8 cellular contexts compared by ENCODE assay signal in genomic region chr11:34051349-34052035, GRCh38.
A peak's percentile ranks its signal among the peaks of the same experiment; 100 is the strongest.
DNase-seq lines count a peak whose midpoint lies in the region; ATAC-seq, FAIRE-seq and TF ChIP-seq lines count a peak whose summit lies in the region.

Gene CAPRIN1 (plus strand): TSS chr11:34051731. CDS start chr11:34052421, 690 bp downstream.

- in situ Hi-C loops in astrocyte of the cerebellum (cut with HindIII; ENCODE audit: low sequenced_read_pairs), result no loop called here

- peak within 1 kb of the TSS; percentile 98 for H3K4me3 ChIP-seq in astrocyte of the cerebellum (ENCODE audit: low read depth, low read length)

- no peak for TF ChIP-seq CTCF in astrocyte of the cerebellum (IDR thresholded peaks at IDR 0.05; ENCODE audit: low read depth, low read length, missing control alignments)

- DNase-seq in GM18507 (ENCODE audit: extremely low spot score, insufficient read length, low read depth) (peak; percentile 79), NCI-H2081 (lab: John Stamatoyannopoulos, UW) (peak; percentile 87 to 91), T-helper 9 cell (peak; percentile 73), astrocyte of the cerebellum (ENCODE audit: low read depth) (peak; percentile 63), hippocampal formation (lab: John Stamatoyannopoulos, UW) (peak; percentile 86), retina (peak; percentile 100), cortex of kidney (lab: John Stamatoyannopoulos, UW) (no peak)

- ATAC-seq in HG02981 (IDR thresholded peaks at IDR 0.05; ENCODE audit: unreplicated experiment), result peak; percentile 54

- FAIRE-seq in GM18507 (lab: Jason Lieb, UNC), result peak; percentile 89
